ENCODE assay signal across 2 cellular contexts in genomic region chr5:78683905-78684304, GRCh38. TPM values are rescaled to one million over a fixed set of nuclear protein-coding genes. Genes with fewer than 3 reads are reported as not detected.
"Had no signal": no experiment of that assay in that cellular context is flagged by ENCODE, and none has a peak within 500 bp of the region (broad histone marks: within the 10 kb centered on the region; RNA-seq: fewer than 3 reads in every experiment).

No MANE protein-coding gene starts in this region.

RNA-seq across cellular contexts. Expression of gene LHFPL2, which starts 35.3 kb away (rescaled TPM):
- total RNA-seq: activated CD8-positive, alpha-beta memory T cell treated with anti-CD3 and anti-CD28 coated beads, Interleukin-2, amount 10 ng/mL, durations not matched to agents 7 days and 5 days; T-helper 2 cell treated with Interferon-gamma antibody and Interleukin-4, amounts not matched to agents 100 ng/mL and 5 ng/mL, for 36 hours had no signal
